Comparison of ENCODE assay signal across 8 cellular contexts in the genomic region with DNA sequence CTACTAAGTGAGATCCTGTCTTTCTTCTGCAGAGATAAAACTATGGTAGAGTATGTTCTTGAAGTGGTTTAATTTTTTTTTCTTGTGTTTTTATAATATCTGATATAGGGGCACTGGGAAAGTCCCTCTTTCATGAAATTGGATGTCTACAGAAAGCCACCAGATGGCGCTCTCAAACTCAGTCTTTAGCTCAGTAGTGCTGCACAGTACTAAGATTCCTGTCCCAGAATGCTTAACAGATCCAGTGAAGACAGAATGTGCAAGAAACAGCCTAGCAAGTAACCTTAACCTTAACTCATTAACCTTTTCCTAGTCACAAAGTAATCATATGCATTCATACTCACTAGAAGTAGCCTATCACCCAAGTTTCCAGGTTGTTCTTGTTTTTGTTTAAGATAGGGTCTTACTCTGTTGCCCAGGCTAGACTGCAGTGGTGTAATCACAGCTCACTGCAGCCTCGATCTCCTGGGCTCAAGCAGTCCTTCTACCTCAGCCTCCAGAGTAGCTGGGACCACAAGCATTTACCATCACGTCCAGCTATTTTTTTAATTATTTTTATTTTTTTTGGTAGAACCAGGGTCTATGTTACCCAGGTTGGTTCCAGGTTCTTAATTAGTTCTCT. TPM values are rescaled to one million over a fixed set of nuclear protein-coding genes. Genes with fewer than 3 reads are reported as not detected.
DNase-seq lines count a peak whose midpoint lies in the region; ATAC-seq and TF ChIP-seq lines count a peak whose summit lies in the region.

No MANE protein-coding gene starts in this region.

- DNase-seq in AG09309 (ENCODE audit: low read depth) (peak; percentile 46), HuH-7.5 (ENCODE audit: low spot score) (peak; percentile 35), OCI-M2 (lab: John Stamatoyannopoulos, UW; ENCODE audit: unreplicated experiment) (peak; percentile 61), activated T-cell treated with anti-CD3 and anti-CD28 coated beads for 48 hours (ENCODE audit: low read depth) (peak; percentile 17), esophagus squamous epithelium (lab: John Stamatoyannopoulos, UW) (no peak), stromal cell of bone marrow (ENCODE audit: low read depth) (peak; percentile 57)

- H3K4me1 ChIP-seq in esophagus squamous epithelium, result no peaks in the 10 kb centered on the region

- H3K4me2 ChIP-seq in neural cell (ENCODE audit: low read length), result no peak overlapping the region

- peaks cover 0 to 59% (median 0%) of the 10 kb centered on the region in 3 donors for H3K36me3 ChIP-seq in esophagus squamous epithelium
- no peaks in the 10 kb centered on the region for H3K36me3 ChIP-seq in neural cell (ENCODE audit: insufficient read depth, low read length)

- no peaks in the 10 kb centered on the region for H3K27me3 ChIP-seq in esophagus squamous epithelium
- H3K27me3 ChIP-seq in neural cell (ENCODE audit: insufficient read depth, low read depth, low read length), result no peaks in the 10 kb centered on the region

- no peaks in the 10 kb centered on the region for H3K79me2 ChIP-seq in neural cell (replicated peaks; ENCODE audit: insufficient read depth, low read length)

- H3F3A ChIP-seq in neural cell (ENCODE audit: insufficient read depth, low read length, poor library complexity, severe bottlenecking), result no peaks in the 10 kb centered on the region

- TF ChIP-seq EP300 in neural cell (conservative IDR thresholded peaks at IDR 0.05; ENCODE audit: poor library complexity, severe bottlenecking), result no peak

- peak; percentile 71 for TF ChIP-seq CTCF in AG09309 (IDR thresholded peaks at IDR 0.05; ENCODE audit: control insufficient read depth, insufficient read depth, low read depth, low read length, missing control alignments)
- peak; percentile 63 to 82 (median 75) for TF ChIP-seq CTCF in esophagus squamous epithelium (IDR thresholded peaks at IDR 0.05)
- peak; percentile 82 for TF ChIP-seq CTCF in neural cell (IDR thresholded peaks at IDR 0.05; ENCODE audit: poor library complexity, severe bottlenecking)

- H4K20me1 ChIP-seq in neural cell (ENCODE audit: insufficient read depth), result no peaks in the 10 kb centered on the region

- intact Hi-C loops in esophagus squamous epithelium (cut with DNase I), result loop anchor here (5.0 to 10.0 kb wide), 2 partner anchors 50 to 358 kb away; no protein-coding TSS in a partner anchor

- H3K9me3 ChIP-seq in esophagus squamous epithelium (no peaks in the 10 kb centered on the region), neural cell (ENCODE audit: low read length) (no peaks in the 10 kb centered on the region)

- H3K9ac ChIP-seq in neural cell (ENCODE audit: low read length), result no peak overlapping the region

- H2AFZ ChIP-seq in neural cell (ENCODE audit: low read depth, low read length), result no peak overlapping the region

- H3K27ac ChIP-seq in esophagus squamous epithelium (no peak overlapping the region), neural cell (ENCODE audit: low read length) (no peak overlapping the region)

- H3K4me3 ChIP-seq in AG09309 (ENCODE audit: control insufficient read depth, low read depth, low read length) (no peak overlapping the region), esophagus squamous epithelium (no peak overlapping the region), neural cell (ENCODE audit: low read length) (no peak overlapping the region)

- no peak for TF ChIP-seq POLR2A in esophagus squamous epithelium (IDR thresholded peaks at IDR 0.05)

- TF ChIP-seq RAD21 in neural cell (conservative IDR thresholded peaks at IDR 0.05), result peak; percentile 74

- H3K9me2 ChIP-seq in neural cell (ENCODE audit: insufficient read depth, low read length), result no peaks in the 10 kb centered on the region

- peak; percentile 58 for ATAC-seq in GM18858 (IDR thresholded peaks at IDR 0.05; ENCODE audit: unreplicated experiment)

- 36 to 47% methylated on average over 3 of the region's 3 CpGs for WGBS in esophagus squamous epithelium, 2 donors

TF ChIP-seq in neural cell, 6 proteins besides CTCF, POLR2A, EP300 and RAD21:
- TF ChIP-seq POLR2AphosphoS5 (IDR thresholded peaks at IDR 0.05), result no peak
- peak; percentile 90 for TF ChIP-seq SMC3 (conservative IDR thresholded peaks at IDR 0.05; ENCODE audit: poor library complexity)
- TF ChIP-seq EZH2 (IDR thresholded peaks at IDR 0.05; ENCODE audit: borderline replicate concordance, insufficient read depth, low read length, poor library complexity, severe bottlenecking), result no peak
- TF ChIP-seq MXI1 (conservative IDR thresholded peaks at IDR 0.05; ENCODE audit: poor library complexity, severe bottlenecking), result no peak
- TF ChIP-seq, protein P1, sequence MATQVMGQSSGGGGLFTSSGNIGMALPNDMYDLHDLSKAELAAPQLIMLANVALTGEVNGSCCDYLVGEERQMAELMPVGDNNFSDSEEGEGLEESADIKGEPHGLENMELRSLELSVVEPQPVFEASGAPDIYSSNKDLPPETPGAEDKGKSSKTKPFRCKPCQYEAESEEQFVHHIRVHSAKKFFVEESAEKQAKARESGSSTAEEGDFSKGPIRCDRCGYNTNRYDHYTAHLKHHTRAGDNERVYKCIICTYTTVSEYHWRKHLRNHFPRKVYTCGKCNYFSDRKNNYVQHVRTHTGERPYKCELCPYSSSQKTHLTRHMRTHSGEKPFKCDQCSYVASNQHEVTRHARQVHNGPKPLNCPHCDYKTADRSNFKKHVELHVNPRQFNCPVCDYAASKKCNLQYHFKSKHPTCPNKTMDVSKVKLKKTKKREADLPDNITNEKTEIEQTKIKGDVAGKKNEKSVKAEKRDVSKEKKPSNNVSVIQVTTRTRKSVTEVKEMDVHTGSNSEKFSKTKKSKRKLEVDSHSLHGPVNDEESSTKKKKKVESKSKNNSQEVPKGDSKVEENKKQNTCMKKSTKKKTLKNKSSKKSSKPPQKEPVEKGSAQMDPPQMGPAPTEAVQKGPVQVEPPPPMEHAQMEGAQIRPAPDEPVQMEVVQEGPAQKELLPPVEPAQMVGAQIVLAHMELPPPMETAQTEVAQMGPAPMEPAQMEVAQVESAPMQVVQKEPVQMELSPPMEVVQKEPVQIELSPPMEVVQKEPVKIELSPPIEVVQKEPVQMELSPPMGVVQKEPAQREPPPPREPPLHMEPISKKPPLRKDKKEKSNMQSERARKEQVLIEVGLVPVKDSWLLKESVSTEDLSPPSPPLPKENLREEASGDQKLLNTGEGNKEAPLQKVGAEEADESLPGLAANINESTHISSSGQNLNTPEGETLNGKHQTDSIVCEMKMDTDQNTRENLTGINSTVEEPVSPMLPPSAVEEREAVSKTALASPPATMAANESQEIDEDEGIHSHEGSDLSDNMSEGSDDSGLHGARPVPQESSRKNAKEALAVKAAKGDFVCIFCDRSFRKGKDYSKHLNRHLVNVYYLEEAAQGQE (IDR thresholded peaks at IDR 0.05; ENCODE audit: borderline replicate concordance), result no peak

RNA-seq across cellular contexts. Expression of a gene that starts 56.7 kb away (rescaled TPM):
- total RNA-seq in esophagus squamous epithelium, result 10 to 100 TPM; 26.7 to 36.8 (median 29.5) TPM
- 10.4 and 11.5 TPM in 2 replicates for polyA plus RNA-seq in neural cell
- 20.0 and 23.8 TPM in 2 replicates for polyA minus RNA-seq in neural cell
